ENCODE assay signal across 14 cellular contexts in the genomic region with DNA sequence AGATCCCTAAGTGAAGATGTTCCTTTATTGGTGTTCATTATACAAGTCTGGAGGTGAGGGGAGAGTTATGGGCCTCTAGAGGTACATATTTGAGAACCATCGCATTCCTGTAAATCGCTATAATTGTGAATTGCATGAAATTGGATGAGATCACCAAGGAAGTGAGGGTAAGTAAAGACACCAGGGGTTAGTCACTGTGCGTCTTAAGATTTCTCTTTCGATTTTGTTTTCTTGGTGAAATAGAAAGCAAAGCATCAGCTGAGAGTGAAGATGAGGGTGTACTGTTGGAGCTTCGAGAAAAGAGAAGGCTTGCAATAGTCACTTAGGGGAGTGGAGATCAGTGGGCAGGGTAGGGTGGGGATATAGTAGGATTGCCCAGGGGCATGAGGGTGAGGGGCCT.
DNase-seq lines count a peak whose midpoint lies in the region; ATAC-seq and TF ChIP-seq lines count a peak whose summit lies in the region.
"Had no signal": no experiment of that assay in that cellular context is flagged by ENCODE, and none has a peak within 500 bp of the region (broad histone marks: within the 10 kb centered on the region; RNA-seq: fewer than 3 reads in every experiment).

No MANE protein-coding gene starts in this region.

- POLR2A ChIA-PET in PC-3 (lab: Charles Lee; ENCODE audit: unreplicated experiment), result no interaction called here

- CTCF ChIA-PET in PC-3 (lab: Charles Lee), result no interaction called here

- H3F3A ChIP-seq in PC-3 (ENCODE audit: low read length, unreplicated experiment), result no peaks in the 10 kb centered on the region

- no peaks in the 10 kb centered on the region for H4K20me1 ChIP-seq in PC-3 (ENCODE audit: low read length)

- H3K9ac ChIP-seq in PC-3 (ENCODE audit: low read length), result no peak overlapping the region
- H3K9ac ChIP-seq: KMS-11 had no signal

- H3K27ac ChIP-seq in spleen (peak overlapping the region in 7 of 8 donors; percentile 30 to 73 (median 53)), PC-3 (ENCODE audit: low read length) (no peak overlapping the region)
- H3K27ac ChIP-seq: KMS-11, SJSA1 had no signal

- ATAC-seq in HG02973 (IDR thresholded peaks at IDR 0.05; ENCODE audit: unreplicated experiment), result peak; percentile 45
- peak; percentile 83 to 84 for ATAC-seq in activated naive CD4-positive, alpha-beta T cell treated with anti-CD3 and anti-CD28 coated beads, Interleukin-2, amount 50 U/mL, for 72 hours
- no peak for ATAC-seq in HG02623 (IDR thresholded peaks at IDR 0.05; ENCODE audit: unreplicated experiment)
- no peak for ATAC-seq in PC-3

- 72 to 85% (median 80%) methylated on average over 5 of the region's 5 CpGs for WGBS in spleen, 5 donors

- H3K27me3 ChIP-seq in spleen (replicated peaks in 1 of 7) (no peaks in the 10 kb centered on the region), PC-3 (ENCODE audit: low read length) (no peaks in the 10 kb centered on the region)
- H3K27me3 ChIP-seq: SJSA1 had no signal

- no TSS peak for BruUV-seq in PC-3 (replicated peaks; lab: Mats Ljungman, UMichigan)

- peaks cover 8 to 43% (median 22%) of the 10 kb centered on the region in 6 donors for H3K4me1 ChIP-seq in spleen
- no peaks in the 10 kb centered on the region for H3K4me1 ChIP-seq in PC-3 (ENCODE audit: insufficient read depth, low read length)
- H3K4me1 ChIP-seq: SJSA1 had no signal

- peak overlapping the region; percentile 14 for H3K4me3 Mint-ChIP-seq in activated T-cell treated with anti-CD3 and anti-CD28 coated beads, Interleukin-2, amount 50 U/mL, for 24 hours

- H3K36me3 Mint-ChIP-seq in activated T-cell treated with anti-CD3 and anti-CD28 coated beads, Interleukin-2, amount 50 U/mL, for 24 hours (ENCODE audit: low read depth), result peaks cover 16% of the 10 kb centered on the region
- no peaks in the 10 kb centered on the region for H3K36me3 Mint-ChIP-seq in activated naive CD4-positive, alpha-beta T cell treated with anti-CD3 and anti-CD28 coated beads, Interleukin-2, amount 50 U/mL, for 72 hours

- peak overlapping the region; percentile 85 for H3K27ac Mint-ChIP-seq in activated T-cell treated with anti-CD3 and anti-CD28 coated beads, Interleukin-2, amount 50 U/mL, for 24 hours
- H3K27ac Mint-ChIP-seq in activated naive CD4-positive, alpha-beta T cell treated with anti-CD3 and anti-CD28 coated beads, Interleukin-2, amount 50 U/mL, for 72 hours, result peak overlapping the region; percentile 88

- H3K36me3 ChIP-seq in spleen (peaks cover 0 to 15% (median 3%) of the 10 kb centered on the region in 6 donors), PC-3 (ENCODE audit: low read depth, low read length) (no peaks in the 10 kb centered on the region)
- H3K36me3 ChIP-seq: SJSA1 had no signal

- peaks cover 48% of the 10 kb centered on the region for H3K4me1 Mint-ChIP-seq in activated T-cell treated with anti-CD3 and anti-CD28 coated beads, Interleukin-2, amount 50 U/mL, for 24 hours (ENCODE audit: low read depth)

- H3K4me3 ChIP-seq in spleen (peak overlapping the region in 1 of 8 donors; percentile 17), PC-3 (ENCODE audit: low read length) (no peak overlapping the region)
- H3K4me3 ChIP-seq: SJSA1, skin epidermis had no signal

- no peaks in the 10 kb centered on the region for H3K27me3 Mint-ChIP-seq in activated T-cell treated with anti-CD3 and anti-CD28 coated beads, Interleukin-2, amount 50 U/mL, for 24 hours

- H3K79me2 ChIP-seq in PC-3 (ENCODE audit: low read length), result no peaks in the 10 kb centered on the region

- TF ChIP-seq CTCF in spleen (IDR thresholded peaks at IDR 0.05 in 8 of 11, conservative IDR thresholded peaks at IDR 0.05 in 3 of 11) (no peak), PC-3 (conservative IDR thresholded peaks at IDR 0.05; ENCODE audit: low read depth, low read length) (no peak)

- H3K4me2 ChIP-seq in PC-3 (ENCODE audit: low read length), result no peak overlapping the region
- H3K4me2 ChIP-seq: KMS-11 had no signal

- no peak for DNase-seq in activated T-cell treated with anti-CD3 and anti-CD28 coated beads, Interleukin-2, amount 50 U/mL, for 24 hours
- DNase-seq in activated T-cell treated with anti-CD3 and anti-CD28 coated beads for 4 hours, result no peak
- DNase-seq in activated naive CD4-positive, alpha-beta T cell treated with anti-CD3 and anti-CD28 coated beads, Interleukin-2, amount 50 U/mL, for 72 hours (ENCODE audit: low spot score in 2 of 2), result no peak
- no peak for DNase-seq in spleen
- DNase-seq in PC-3, result no peak
- no peak for DNase-seq in NCI-H2029 (lab: John Stamatoyannopoulos, UW)
- DNase-seq: activated CD4-positive, alpha-beta T cell treated with anti-CD3 and anti-CD28 coated beads, Interleukin-2, amount 50 U/mL, for 48 hours; GDM1; NCI-H510A had no signal

- no peaks in the 10 kb centered on the region for H3K9me3 ChIP-seq in spleen
- no peaks in the 10 kb centered on the region for H3K9me3 ChIP-seq in PC-3 (ENCODE audit: low read length)
- H3K9me3 ChIP-seq: SJSA1 had no signal

- no peaks in the 10 kb centered on the region for H3K9me3 Mint-ChIP-seq in activated T-cell treated with anti-CD3 and anti-CD28 coated beads, Interleukin-2, amount 50 U/mL, for 24 hours
- no peaks in the 10 kb centered on the region for H3K9me3 Mint-ChIP-seq in activated naive CD4-positive, alpha-beta T cell treated with anti-CD3 and anti-CD28 coated beads, Interleukin-2, amount 50 U/mL, for 72 hours

- no peak overlapping the region for H2AFZ ChIP-seq in PC-3 (ENCODE audit: low read length)

- intact Hi-C loops in spleen (cut with DNase I; ENCODE audit: low total_unique reads), result no loop called here
- intact Hi-C loops in PC-3 (cut with micrococcal nuclease), result loop anchor here (10.0 kb wide), 1 partner anchor 442 kb away; no protein-coding TSS in a partner anchor

- no peak for TF ChIP-seq POLR2A in spleen (IDR thresholded peaks at IDR 0.05)

- no peaks in the 10 kb centered on the region for H3K9me2 ChIP-seq in PC-3 (replicated peaks; ENCODE audit: low read length)

Comparison
In these comparisons a context has a peak if more than half of its experiments do, and no peak if none do; other contexts are left out.
1. ATAC-seq: peak in HG02973 (single experiment) and activated naive CD4-positive, alpha-beta T cell treated with anti-CD3 and anti-CD28 coated beads, Interleukin-2, amount 50 U/mL, for 72 hours (2 of 2); none in HG02623 (single experiment) and PC-3 (single experiment).